In genomic region chr1:39370602-39371001, GRCh38 we compare ENCODE assay signal across 26 cellular contexts.
DNase-seq lines count a peak whose midpoint lies in the region; ATAC-seq and TF ChIP-seq lines count a peak whose summit lies in the region.
"Had no signal": no experiment of that assay in that cellular context is flagged by ENCODE, and none has a peak within 500 bp of the region (broad histone marks: within the 10 kb centered on the region; RNA-seq: fewer than 3 reads in every experiment).

No MANE protein-coding gene starts in this region.

- H3K4me3 ChIP-seq in cardiac muscle cell (no peak overlapping the region), left ventricle myocardium inferior (no peak overlapping the region), esophagus muscularis mucosa (no peak overlapping the region), transverse colon (no peak overlapping the region)
- H3K4me3 ChIP-seq: breast epithelium, colonic mucosa, SJSA1 had no signal

- H3K36me3 ChIP-seq in cardiac muscle cell (peaks cover 64% of the 10 kb centered on the region), left ventricle myocardium inferior (peaks cover 92% of the 10 kb centered on the region), esophagus muscularis mucosa (peaks cover 16 to 100% (median 70%) of the 10 kb centered on the region in 4 donors), transverse colon (peaks cover 0 to 57% (median 22%) of the 10 kb centered on the region in 4 donors)

- no peak for TF ChIP-seq CTCF in cardiac muscle cell (IDR thresholded peaks at IDR 0.05; ENCODE audit: low read depth, low read length)
- TF ChIP-seq CTCF in left ventricle myocardium inferior (IDR thresholded peaks at IDR 0.05; ENCODE audit: borderline replicate concordance) = no peak
- no peak for TF ChIP-seq CTCF in esophagus muscularis mucosa (IDR thresholded peaks at IDR 0.05)
- TF ChIP-seq CTCF in nephron progenitor cell (IDR thresholded peaks at IDR 0.05) = no peak
- TF ChIP-seq CTCF in transverse colon (IDR thresholded peaks at IDR 0.05) = no peak

- H3K27me3 ChIP-seq in cardiac muscle cell (no peaks in the 10 kb centered on the region), left ventricle myocardium inferior (ENCODE audit: low read depth) (no peaks in the 10 kb centered on the region), esophagus muscularis mucosa (no peaks in the 10 kb centered on the region), transverse colon (no peaks in the 10 kb centered on the region)
- H3K27me3 ChIP-seq: breast epithelium, colonic mucosa, SJSA1 had no signal

- TF ChIP-seq POLR2A in esophagus muscularis mucosa (IDR thresholded peaks at IDR 0.05; ENCODE audit: low read depth) = no peak
- TF ChIP-seq POLR2A in transverse colon (IDR thresholded peaks at IDR 0.05) = no peak

- no peaks in the 10 kb centered on the region for H3K9me3 ChIP-seq in cardiac muscle cell (ENCODE audit: low read depth)
- H3K9me3 ChIP-seq in left ventricle myocardium inferior (replicated peaks) = no peaks in the 10 kb centered on the region
- H3K9me3 ChIP-seq in esophagus muscularis mucosa = no peaks in the 10 kb centered on the region
- no peaks in the 10 kb centered on the region for H3K9me3 ChIP-seq in transverse colon
- H3K9me3 ChIP-seq: breast epithelium, colonic mucosa, SJSA1 had no signal

- no peak for DNase-seq in cardiac muscle cell (ENCODE audit: low read depth in 1 of 2, low spot score in 1 of 2)
- DNase-seq in left ventricle myocardium inferior = no peak
- no peak for DNase-seq in esophagus muscularis mucosa (ENCODE audit: extremely low spot score)
- DNase-seq in nephron progenitor cell = no peak
- no peak for DNase-seq in transverse colon
- DNase-seq in NCI-H2081 treated with DMSO at 0.1 percent for 48 hours (lab: John Stamatoyannopoulos, UW) = no peak
- DNase-seq in effector CD4-positive, alpha-beta T cell = no peak
- DNase-seq: activated CD4-positive, alpha-beta memory T cell treated with anti-CD3 and anti-CD28 coated beads, Interleukin-2, amount 10 ng/mL, durations not matched to agents 7 days and 5 days; activated gamma-delta T cell treated with Interleukin-2 at 50 U/mL for 16 hours; activated naive CD8-positive, alpha-beta T cell treated with anti-CD3 and anti-CD28 coated beads, Interleukin-2, amount 50 U/mL, for 24 hours; colonic mucosa; DMS53; endodermal cell; H7; naive B cell; NCI-H1092 treated with DMSO at 0.1 percent for 48 hours; NCI-H187 treated with DMSO at 0.1 percent for 48 hours; NCI-H2227 treated with DMSO at 0.1 percent for 48 hours; NCI-H69; occipital lobe; retina; T-helper 1 cell had no signal

- ATAC-seq in GM18870 (IDR thresholded peaks at IDR 0.05; ENCODE audit: unreplicated experiment) = no peak
- ATAC-seq: activated CD4-positive, CD25-positive, alpha-beta regulatory T cell treated with anti-CD3 and anti-CD28 coated beads, Interleukin-2, amount 50 U/mL, for 24 hours; activated naive CD8-positive, alpha-beta T cell treated with anti-CD3 and anti-CD28 coated beads, Interleukin-2, amount 50 U/mL, for 24 hours had no signal

- H3K27me3 Mint-ChIP-seq in nephron progenitor cell (ENCODE audit: low read depth, poor library complexity) = no peaks in the 10 kb centered on the region
- H3K27me3 Mint-ChIP-seq: activated CD4-positive, alpha-beta memory T cell treated with anti-CD3 and anti-CD28 coated beads, Interleukin-2, amount 10 ng/mL, durations not matched to agents 7 days and 5 days; activated naive CD8-positive, alpha-beta T cell treated with anti-CD3 and anti-CD28 coated beads, Interleukin-2, amount 50 U/mL, for 24 hours; naive B cell had no signal

- H3K9me3 Mint-ChIP-seq in nephron progenitor cell = no peaks in the 10 kb centered on the region
- H3K9me3 Mint-ChIP-seq: activated CD4-positive, alpha-beta memory T cell treated with anti-CD3 and anti-CD28 coated beads, Interleukin-2, amount 10 ng/mL, durations not matched to agents 7 days and 5 days; activated naive CD8-positive, alpha-beta T cell treated with anti-CD3 and anti-CD28 coated beads, Interleukin-2, amount 50 U/mL, for 24 hours; endodermal cell; naive B cell had no signal

- H3K4me3 Mint-ChIP-seq in nephron progenitor cell = no peak overlapping the region
- H3K4me3 Mint-ChIP-seq: activated CD4-positive, alpha-beta memory T cell treated with anti-CD3 and anti-CD28 coated beads, Interleukin-2, amount 10 ng/mL, durations not matched to agents 7 days and 5 days; activated naive CD8-positive, alpha-beta T cell treated with anti-CD3 and anti-CD28 coated beads, Interleukin-2, amount 50 U/mL, for 24 hours; endodermal cell had no signal

- WGBS in esophagus muscularis mucosa = 50% methylated on average over 1 of the region's 1 CpG
- 82 to 100% methylated on average over 1 of the region's 1 CpG for whole genome bisulfite sequencing in transverse colon (ENCODE audit: low coverage in 1 of 2), 2 donors

- peak overlapping the region; percentile 16 for H3K27ac Mint-ChIP-seq in nephron progenitor cell
- H3K27ac Mint-ChIP-seq: activated CD4-positive, alpha-beta memory T cell treated with anti-CD3 and anti-CD28 coated beads, Interleukin-2, amount 10 ng/mL, durations not matched to agents 7 days and 5 days; activated naive CD8-positive, alpha-beta T cell treated with anti-CD3 and anti-CD28 coated beads, Interleukin-2, amount 50 U/mL, for 24 hours; endodermal cell had no signal

- H3K4me1 Mint-ChIP-seq in nephron progenitor cell = no peaks in the 10 kb centered on the region
- H3K4me1 Mint-ChIP-seq: activated CD4-positive, alpha-beta memory T cell treated with anti-CD3 and anti-CD28 coated beads, Interleukin-2, amount 10 ng/mL, durations not matched to agents 7 days and 5 days; activated naive CD8-positive, alpha-beta T cell treated with anti-CD3 and anti-CD28 coated beads, Interleukin-2, amount 50 U/mL, for 24 hours; naive B cell had no signal

- H3K4me1 ChIP-seq in cardiac muscle cell (ENCODE audit: low read depth) (peaks cover 5% of the 10 kb centered on the region), left ventricle myocardium inferior (peaks cover 17% of the 10 kb centered on the region), esophagus muscularis mucosa (peaks cover 11 to 29% (median 23%) of the 10 kb centered on the region in 4 donors), transverse colon (peaks cover 0 to 10% (median 2%) of the 10 kb centered on the region in 4 donors)
- H3K4me1 ChIP-seq: breast epithelium, colonic mucosa, SJSA1 had no signal

- H3K27ac ChIP-seq in cardiac muscle cell (peak overlapping the region; percentile 69), left ventricle myocardium inferior (replicated peaks) (no peak overlapping the region), esophagus muscularis mucosa (replicated peaks in 1 of 4) (peak overlapping the region; percentile 68 to 80 (median 74)), transverse colon (peak overlapping the region; percentile 46 to 72 (median 64))
- H3K27ac ChIP-seq: breast epithelium, colonic mucosa, SJSA1 had no signal

- TF ChIP-seq EP300 in esophagus muscularis mucosa (IDR thresholded peaks at IDR 0.05) (no peak), transverse colon (IDR thresholded peaks at IDR 0.05; ENCODE audit: low read depth) (no peak)

- H3K36me3 Mint-ChIP-seq in nephron progenitor cell (ENCODE audit: low read depth) = peaks cover 61% of the 10 kb centered on the region

- intact Hi-C loops in left ventricle myocardium inferior (cut with micrococcal nuclease) (no loop called here), esophagus muscularis mucosa (cut with DNase I) (no loop called here), transverse colon (cut with DNase I; ENCODE audit: low total_unique reads) (no loop called here)

- in situ Hi-C loops in transverse colon (cut with MboI; ENCODE audit: low pct_ligation_motif_present in 1 of 4, low pct_unique_long_range_greater_than_20kb in 1 of 4, low sequenced_read_pairs in 3 of 4) = no loop called here
